Comparison of ENCODE assay signal across 11 cellular contexts in the genomic region with DNA sequence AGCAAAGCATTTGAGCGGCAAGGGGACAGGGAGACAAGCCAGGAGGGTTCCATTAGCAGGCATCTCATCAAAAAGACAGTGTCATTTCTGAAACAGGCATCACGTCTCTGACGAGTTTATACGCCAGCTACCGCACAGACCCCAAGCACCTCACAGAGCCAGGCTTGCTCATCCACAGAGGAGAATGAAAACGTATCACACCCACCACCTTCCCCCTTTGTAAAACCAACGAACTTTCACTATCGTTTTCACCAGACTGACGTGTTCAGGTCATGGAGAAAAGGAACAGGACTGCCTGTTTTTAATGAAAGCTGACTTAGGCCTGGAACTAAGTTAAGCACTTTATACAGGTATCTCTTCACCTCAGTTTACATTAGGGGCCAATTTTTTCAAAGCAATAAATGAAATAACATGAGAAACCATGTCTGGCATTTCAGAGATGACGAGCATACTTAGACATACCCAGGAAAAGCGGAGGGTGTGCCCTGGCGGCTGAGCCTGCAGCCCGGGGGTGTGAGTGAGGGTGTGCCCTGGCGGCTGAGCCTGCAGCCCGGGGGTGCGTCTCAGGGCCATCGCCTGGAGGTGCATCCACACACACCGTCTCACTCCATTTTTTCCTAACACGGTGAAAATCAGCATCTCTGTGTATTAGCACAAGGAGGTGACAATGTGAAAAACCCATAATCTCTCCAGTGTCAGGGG. TPM values are rescaled to one million over a fixed set of nuclear protein-coding genes. Genes with fewer than 3 reads are reported as not detected.
DNase-seq lines count a peak whose midpoint lies in the region; ATAC-seq and TF ChIP-seq lines count a peak whose summit lies in the region.
"Had no signal": no experiment of that assay in that cellular context is flagged by ENCODE, and none has a peak within 500 bp of the region (broad histone marks: within the 10 kb centered on the region; RNA-seq: fewer than 3 reads in every experiment).

No MANE protein-coding gene starts in this region.

- H3K9me3 ChIP-seq in CD4-positive, alpha-beta T cell (ENCODE audit: control insufficient read depth, low read length), result no peaks in the 10 kb centered on the region
- H3K9me3 ChIP-seq: adrenal gland, HAP-1 had no signal

- peaks cover 7% of the 10 kb centered on the region for H3K4me1 ChIP-seq in foreskin keratinocyte
- H3K4me1 ChIP-seq: adrenal gland, HAP-1 had no signal

- intact Hi-C loops in CD4-positive, alpha-beta T cell (cut with DNase I, micrococcal nuclease), result no loop called here

- peak in 7 of 10 experiments; percentile 7 to 28 (median 19) for DNase-seq in CD4-positive, alpha-beta T cell
- no peak for DNase-seq in WTC11 (ENCODE audit: low spot score)
- DNase-seq in foreskin keratinocyte, result peak in 1 of 2 donors; percentile 33
- DNase-seq in islet precursor cell, result no peak
- DNase-seq in brain microvascular endothelial cell, result no peak
- DNase-seq in midbrain (lab: John Stamatoyannopoulos, UW), result no peak
- DNase-seq in SKM-1 treated with dmso at 0.1 percent for 144 hours (lab: John Stamatoyannopoulos, UW; ENCODE audit: unreplicated experiment), result no peak
- DNase-seq: NCI-H526 treated with DMSO at 0.1 percent for 48 hours had no signal

- H3K27ac Mint-ChIP-seq in CD4-positive, alpha-beta T cell, result peak overlapping the region; percentile 89
- H3K27ac Mint-ChIP-seq in WTC11, result peak overlapping the region; percentile 74; the same call in 1 of the 2 replicates

- TF ChIP-seq CTCF in CD4-positive, alpha-beta T cell (IDR thresholded peaks at IDR 0.05), result no peak
- TF ChIP-seq CTCF in WTC11 (IDR thresholded peaks at IDR 0.05) (no peak), foreskin keratinocyte (conservative IDR thresholded peaks at IDR 0.05) (peak; percentile 23), brain microvascular endothelial cell (IDR thresholded peaks at IDR 0.05; ENCODE audit: low read depth, low read length, missing control alignments) (no peak)

- no peaks in the 10 kb centered on the region for H3K27me3 Mint-ChIP-seq in CD4-positive, alpha-beta T cell
- no peaks in the 10 kb centered on the region for H3K27me3 Mint-ChIP-seq in WTC11 (ENCODE audit: low read depth)

- H3K4me3 Mint-ChIP-seq in CD4-positive, alpha-beta T cell, result peak overlapping the region; percentile 73
- no peak overlapping the region for H3K4me3 Mint-ChIP-seq in WTC11

- no peaks in the 10 kb centered on the region for H3K27me3 ChIP-seq in CD4-positive, alpha-beta T cell (ENCODE audit: control insufficient read depth, insufficient read depth, low read length)
- H3K27me3 ChIP-seq in foreskin keratinocyte (no peaks in the 10 kb centered on the region), brain microvascular endothelial cell (replicated peaks) (no peaks in the 10 kb centered on the region)
- H3K27me3 ChIP-seq: adrenal gland had no signal

- ATAC-seq in CD4-positive, alpha-beta T cell (ENCODE audit: poor library complexity), result peak; percentile 87
- ATAC-seq in GM21529 (IDR thresholded peaks at IDR 0.05; ENCODE audit: unreplicated experiment) (peak; percentile 73), WTC11 (no peak), foreskin keratinocyte (peak; percentile 92)

- no peak overlapping the region for H3K4me3 ChIP-seq in brain microvascular endothelial cell (ENCODE audit: low read depth, low read length)
- H3K4me3 ChIP-seq: adrenal gland, HAP-1 had no signal

- H3K27ac ChIP-seq in CD4-positive, alpha-beta T cell (ENCODE audit: low read depth, low read length), result peak overlapping the region; percentile 15
- H3K27ac ChIP-seq in foreskin keratinocyte, result peak overlapping the region; percentile 69
- no peak overlapping the region for H3K27ac ChIP-seq in brain microvascular endothelial cell
- H3K27ac ChIP-seq: adrenal gland had no signal

- peaks cover 7% of the 10 kb centered on the region for H3K4me1 Mint-ChIP-seq in CD4-positive, alpha-beta T cell (ENCODE audit: low read depth)
- H3K4me1 Mint-ChIP-seq in WTC11, result peaks cover 6% of the 10 kb centered on the region

- in situ Hi-C loops in brain microvascular endothelial cell (cut with HindIII; ENCODE audit: low pct_ligation_motif_present, low sequenced_read_pairs), result no loop called here

- POLR2A ChIA-PET in CD4-positive, alpha-beta T cell (lab: Charles Lee), result no interaction called here
- POLR2A ChIA-PET in WTC11 (lab: Charles Lee), result no interaction called here

- CTCF ChIA-PET in CD4-positive, alpha-beta T cell (lab: Charles Lee), result interaction anchor here (1.4 kb wide), 1 partner anchor 29 kb away, joined by 4 read pairs; no protein-coding TSS in a partner anchor
- CTCF ChIA-PET in WTC11 (lab: Charles Lee), result no interaction called here

- H3K9me3 Mint-ChIP-seq in CD4-positive, alpha-beta T cell, result no peaks in the 10 kb centered on the region
- no peaks in the 10 kb centered on the region for H3K9me3 Mint-ChIP-seq in WTC11

- H3K36me3 Mint-ChIP-seq in CD4-positive, alpha-beta T cell (ENCODE audit: low read depth), result peaks cover 89% of the 10 kb centered on the region
- H3K36me3 Mint-ChIP-seq in WTC11, result peaks cover 28% of the 10 kb centered on the region

- peaks cover 33% of the 10 kb centered on the region for H3K36me3 ChIP-seq in brain microvascular endothelial cell (replicated peaks)

TF ChIP-seq in WTC11, 78 proteins besides CTCF, POLR2A, EP300 and RAD21:
- no peak for TF ChIP-seq KAT7 (CRISPR knock-in tag; IDR thresholded peaks at IDR 0.05; ENCODE audit: borderline replicate concordance)
- TF ChIP-seq NFATC4 (CRISPR knock-in tag; IDR thresholded peaks at IDR 0.05), result no peak
- TF ChIP-seq ZNF317 (CRISPR knock-in tag; IDR thresholded peaks at IDR 0.05; ENCODE audit: borderline replicate concordance, low read depth), result no peak
- no peak for TF ChIP-seq TCF7 (CRISPR knock-in tag; IDR thresholded peaks at IDR 0.05; ENCODE audit: low read depth)
- TF ChIP-seq JAZF1 (CRISPR knock-in tag; IDR thresholded peaks at IDR 0.05), result no peak

RNA-seq across cellular contexts. Expression of gene STX2, which starts 41.9 kb away (rescaled TPM):
- 10 to 100 TPM; 13.4 to 14.1 TPM for total RNA-seq in CD4-positive, alpha-beta T cell
- total RNA-seq in WTC11 (2021) (21.1 to 23.2 TPM (median 22.7 TPM) in 3 replicates), foreskin keratinocyte (19.0 and 21.3 TPM in 2 replicates)
- polyA plus RNA-seq in foreskin keratinocyte, result 10.3 and 11.7 TPM in 2 replicates

Comparison
In these comparisons a context has a peak if more than half of its experiments do, and no peak if none do; other contexts are left out.
1. DNase-seq: peak in CD4-positive, alpha-beta T cell (7 of 10); none in WTC11 (single experiment), islet precursor cell (single experiment), brain microvascular endothelial cell (single experiment), midbrain (single experiment) and SKM-1 treated with dmso at 0.1 percent for 144 hours (single experiment).